15 cellular contexts compared by ENCODE assay signal in genomic region chr1:226993676-226994356, GRCh38. TPM values are rescaled to one million over a fixed set of nuclear protein-coding genes. Genes with fewer than 3 reads are reported as not detected.
DNase-seq lines count a peak whose midpoint lies in the region; ATAC-seq, FAIRE-seq and TF ChIP-seq lines count a peak whose summit lies in the region.
"Had no signal": no experiment of that assay in that cellular context is flagged by ENCODE, and none has a peak within 500 bp of the region (broad histone marks: within the 10 kb centered on the region; RNA-seq: fewer than 3 reads in every experiment).

No MANE protein-coding gene starts in this region.

- no peaks in the 10 kb centered on the region for H3K9me3 ChIP-seq in PC-3 (ENCODE audit: low read length)
- H3K9me3 ChIP-seq in heart left ventricle: no peaks in the 10 kb centered on the region

- no peak for TF ChIP-seq POLR2A in heart left ventricle (IDR thresholded peaks at IDR 0.05)
- no peak for TF ChIP-seq POLR2A in GM12892 (IDR thresholded peaks at IDR 0.05; ENCODE audit: low read depth, low read length)

- intact Hi-C loops in Calu3 (cut with micrococcal nuclease; ENCODE audit: unreplicated experiment): no loop called here
- intact Hi-C loops in PC-3 (cut with micrococcal nuclease): no loop called here
- intact Hi-C loops in heart left ventricle (cut with DNase I): loop anchor here in 1 of 10 donors (5.0 kb wide), 1 partner anchor 82 kb away; no protein-coding TSS in a partner anchor

- H3K4me1 ChIP-seq in PC-3 (ENCODE audit: insufficient read depth, low read length) (no peaks in the 10 kb centered on the region), heart left ventricle (peaks cover 0 to 39% (median 28%) of the 10 kb centered on the region in 12 donors)

- CTCF ChIA-PET in Calu3 (lab: Charles Lee): no interaction called here
- CTCF ChIA-PET in PC-3 (lab: Charles Lee): no interaction called here

- no peak for FAIRE-seq in GM12892 (lab: Jason Lieb, UNC)

- no peak for DNase-seq in Calu3
- DNase-seq in PC-3: no peak
- DNase-seq in heart left ventricle: peak in 1 of 5 donors; percentile 24
- no peak for DNase-seq in progenitor cell of endocrine pancreas (ENCODE audit: low spot score, unreplicated experiment)
- no peak for DNase-seq in putamen (ENCODE audit: low spot score)
- no peak for DNase-seq in GM12892 (ENCODE audit: insufficient read length)
- DNase-seq in HK-2 (ENCODE audit: unreplicated experiment): no peak
- DNase-seq: activated CD4-positive, CD25-positive, alpha-beta regulatory T cell; activated naive CD8-positive, alpha-beta T cell treated with anti-CD3 and anti-CD28 coated beads for 36 hours; COR-L47; left colon; NCI-H187; NCI-H510A treated with DMSO at 0.1 percent for 48 hours; stimulated activated naive CD4-positive, alpha-beta T cell treated with Interleukin-2 at 50 U/mL for 16 hours had no signal

- H3K27me3 ChIP-seq in PC-3 (ENCODE audit: low read length): no peaks in the 10 kb centered on the region
- no peaks in the 10 kb centered on the region for H3K27me3 ChIP-seq in heart left ventricle

- H3F3A ChIP-seq in PC-3 (ENCODE audit: low read length, unreplicated experiment): no peaks in the 10 kb centered on the region

- H2AFZ ChIP-seq in PC-3 (ENCODE audit: low read length): no peak overlapping the region

- H3K4me3 ChIP-seq in PC-3 (ENCODE audit: low read length) (no peak overlapping the region), heart left ventricle (no peak overlapping the region)

- H3K4me3 Mint-ChIP-seq in Calu3 (ENCODE audit: low read depth, unreplicated experiment) (no peak overlapping the region), progenitor cell of endocrine pancreas (ENCODE audit: low read depth) (peak overlapping the region; percentile 64)
- H3K4me3 Mint-ChIP-seq: activated naive CD8-positive, alpha-beta T cell treated with anti-CD3 and anti-CD28 coated beads for 36 hours had no signal

- no peaks in the 10 kb centered on the region for H3K79me2 ChIP-seq in PC-3 (ENCODE audit: low read length)

- H3K9me3 Mint-ChIP-seq in Calu3 (ENCODE audit: low read depth, unreplicated experiment): no peaks in the 10 kb centered on the region
- peaks cover 11% of the 10 kb centered on the region for H3K9me3 Mint-ChIP-seq in progenitor cell of endocrine pancreas (ENCODE audit: low read depth)
- H3K9me3 Mint-ChIP-seq: activated naive CD8-positive, alpha-beta T cell treated with anti-CD3 and anti-CD28 coated beads for 36 hours had no signal

- H3K27ac Mint-ChIP-seq in Calu3 (ENCODE audit: unreplicated experiment) (no peak overlapping the region), progenitor cell of endocrine pancreas (peak overlapping the region; percentile 97)
- H3K27ac Mint-ChIP-seq: activated naive CD8-positive, alpha-beta T cell treated with anti-CD3 and anti-CD28 coated beads for 36 hours had no signal

- no peak overlapping the region for H3K9ac ChIP-seq in PC-3 (ENCODE audit: low read length)

- H3K36me3 ChIP-seq in PC-3 (ENCODE audit: low read depth, low read length) (no peaks in the 10 kb centered on the region), heart left ventricle (peaks cover 0 to 33% (median 19%) of the 10 kb centered on the region in 9 donors)

- H3K4me1 Mint-ChIP-seq in Calu3 (ENCODE audit: low read depth, unreplicated experiment) (no peaks in the 10 kb centered on the region), progenitor cell of endocrine pancreas (ENCODE audit: low read depth) (peaks cover 55% of the 10 kb centered on the region)

- H3K36me3 Mint-ChIP-seq in Calu3 (ENCODE audit: insufficient read depth, unreplicated experiment) (no peaks in the 10 kb centered on the region), progenitor cell of endocrine pancreas (ENCODE audit: insufficient read depth) (peaks cover 13% of the 10 kb centered on the region)
- H3K36me3 Mint-ChIP-seq: activated naive CD8-positive, alpha-beta T cell treated with anti-CD3 and anti-CD28 coated beads for 36 hours had no signal

- 47 to 53% (median 50%) methylated on average over 16 of the region's 16 CpGs for WGBS in heart left ventricle, 4 donors

- no peaks in the 10 kb centered on the region for H3K9me2 ChIP-seq in PC-3 (replicated peaks; ENCODE audit: low read length)

- BruUV-seq in Calu3 (replicated peaks; lab: Mats Ljungman, UMichigan): TSS peak; percentile 32
- TSS peak; percentile 7 for BruUV-seq in PC-3 (replicated peaks; lab: Mats Ljungman, UMichigan)

- no peak overlapping the region for H3K4me2 ChIP-seq in PC-3 (ENCODE audit: low read length)

- H3K27me3 Mint-ChIP-seq in Calu3 (ENCODE audit: unreplicated experiment) (no peaks in the 10 kb centered on the region), progenitor cell of endocrine pancreas (no peaks in the 10 kb centered on the region)
- H3K27me3 Mint-ChIP-seq: activated naive CD8-positive, alpha-beta T cell treated with anti-CD3 and anti-CD28 coated beads for 36 hours had no signal

- H3K27ac ChIP-seq in PC-3 (ENCODE audit: low read length): no peak overlapping the region
- H3K27ac ChIP-seq in heart left ventricle: peak overlapping the region in 9 of 12 donors; percentile 4 to 57 (median 36)

- POLR2A ChIA-PET in PC-3 (lab: Charles Lee; ENCODE audit: unreplicated experiment): interaction anchor here (0.6 kb wide), 1 partner anchor 48 kb away, joined by 3 read pairs; no protein-coding TSS in a partner anchor

- TF ChIP-seq CTCF in Calu3 (IDR thresholded peaks at IDR 0.05; ENCODE audit: unreplicated experiment): no peak
- no peak for TF ChIP-seq CTCF in PC-3 (conservative IDR thresholded peaks at IDR 0.05; ENCODE audit: low read depth, low read length)
- peak in 1 of 12 donors; percentile 5 for TF ChIP-seq CTCF in heart left ventricle (IDR thresholded peaks at IDR 0.05)
- TF ChIP-seq CTCF in progenitor cell of endocrine pancreas (IDR thresholded peaks at IDR 0.05; ENCODE audit: unreplicated experiment): peak; percentile 16

- no peak for ATAC-seq in PC-3
- peak in 3 of 4 donors; percentile 57 to 72 (median 65) for ATAC-seq in heart left ventricle
- no peak for ATAC-seq in GM21360 (IDR thresholded peaks at IDR 0.05; ENCODE audit: unreplicated experiment)
- ATAC-seq: left colon had no signal

- H4K20me1 ChIP-seq in PC-3 (ENCODE audit: low read length): no peaks in the 10 kb centered on the region

RNA-seq across cellular contexts. Expression of gene COQ8A, which starts 53.7 kb away (rescaled TPM):
- total RNA-seq in Calu3 (2022) (21.9 and 24.6 TPM in 2 replicates), PC-3 (2014; rRNA removed) (67.0 and 73.3 TPM in 2 replicates), heart left ventricle (100 to 1,000 TPM; 141 to 915 (median 310) TPM), progenitor cell of endocrine pancreas (31.0 and 33.3 TPM in 2 replicates)
- 100 to 1,000 TPM; 193 to 243 TPM for polyA plus RNA-seq in heart left ventricle
- 10.2 TPM for polyA plus RNA-seq in GM12892 (2012; ENCODE audit: missing spikeins)

Comparison
In these comparisons a context has a peak if more than half of its experiments do, and no peak if none do; other contexts are left out.
1. ATAC-seq: peak in heart left ventricle (3 of 4); none in PC-3 (single experiment) and GM21360 (single experiment).